13 cellular contexts compared by ENCODE assay signal in the genomic region with DNA sequence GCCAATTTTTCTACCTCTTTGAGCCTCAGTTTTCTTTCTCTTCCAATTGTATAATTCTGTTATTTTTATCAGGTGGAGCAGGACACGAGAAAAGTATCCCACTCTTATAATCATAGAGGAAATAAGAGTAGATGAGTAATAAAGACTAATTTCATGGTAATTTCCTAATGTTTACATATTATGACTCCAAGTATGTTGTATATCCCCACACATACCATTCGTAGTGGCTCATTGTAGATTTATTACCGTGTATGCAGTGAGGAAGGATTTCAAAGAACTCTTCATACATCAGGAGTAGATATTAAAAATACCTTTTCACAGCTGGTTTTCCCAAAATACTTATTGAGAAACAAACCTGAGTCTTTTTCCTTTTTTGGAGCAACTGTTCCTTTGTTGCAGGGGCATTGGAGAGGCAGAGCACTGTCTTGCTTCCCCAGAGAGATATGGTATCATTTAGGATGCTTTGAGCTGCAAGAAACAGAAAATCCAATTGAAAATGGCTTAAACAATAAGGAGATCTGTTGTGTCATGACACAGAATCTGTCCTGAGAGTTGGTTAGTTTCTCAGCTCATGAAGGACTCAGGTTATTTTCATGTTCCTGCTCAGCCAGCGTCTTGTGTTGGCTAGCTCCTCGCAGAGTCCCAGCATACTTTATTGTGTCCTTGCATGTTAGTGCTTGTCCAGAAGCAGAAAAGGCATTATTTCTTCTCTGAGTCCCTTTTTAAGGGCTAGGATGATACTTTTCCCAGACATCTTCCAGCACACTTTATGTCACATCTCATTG.
A peak's percentile ranks its signal among the peaks of the same experiment; 100 is the strongest.
DNase-seq lines count a peak whose midpoint lies in the region; ATAC-seq and TF ChIP-seq lines count a peak whose summit lies in the region.
"Had no signal": no experiment of that assay in that cellular context is flagged by ENCODE, and none has a peak within 500 bp of the region (broad histone marks: within the 10 kb centered on the region; RNA-seq: fewer than 3 reads in every experiment).

No MANE protein-coding gene starts in this region.

- no peak overlapping the region for H3K4me3 Mint-ChIP-seq in nephron progenitor cell
- no peak overlapping the region for H3K4me3 Mint-ChIP-seq in activated naive CD4-positive, alpha-beta T cell treated with anti-CD3 and anti-CD28 coated beads, Interleukin-2, amount 10 ng/mL, durations not matched to agents 7 days and 5 days
- no peak overlapping the region for H3K4me3 Mint-ChIP-seq in CD8-positive, alpha-beta T cell
- H3K4me3 Mint-ChIP-seq: activated naive CD8-positive, alpha-beta T cell treated with anti-CD3 and anti-CD28 coated beads, Interleukin-2, amount 10 ng/mL, durations not matched to agents 7 days and 5 days; CD4-positive, CD25-positive, alpha-beta regulatory T cell; natural killer cell had no signal

- H3K27me3 Mint-ChIP-seq in nephron progenitor cell (ENCODE audit: low read depth, poor library complexity): no peaks in the 10 kb centered on the region
- H3K27me3 Mint-ChIP-seq in activated naive CD4-positive, alpha-beta T cell treated with anti-CD3 and anti-CD28 coated beads, Interleukin-2, amount 10 ng/mL, durations not matched to agents 7 days and 5 days: no peaks in the 10 kb centered on the region
- no peaks in the 10 kb centered on the region for H3K27me3 Mint-ChIP-seq in CD8-positive, alpha-beta T cell (ENCODE audit: low read depth)
- H3K27me3 Mint-ChIP-seq: CD4-positive, CD25-positive, alpha-beta regulatory T cell had no signal

- CTCF ChIA-PET in activated naive CD4-positive, alpha-beta T cell treated with anti-CD3 and anti-CD28 coated beads, Interleukin-2, amount 10 ng/mL, durations not matched to agents 7 days and 5 days (lab: Charles Lee): no interaction called here
- CTCF ChIA-PET in CD8-positive, alpha-beta T cell (lab: Charles Lee): no interaction called here

- H3K9me3 ChIP-seq in CD8-positive, alpha-beta T cell (ENCODE audit: low read length): no peaks in the 10 kb centered on the region

- POLR2A ChIA-PET in CD8-positive, alpha-beta T cell (lab: Charles Lee): no interaction called here

- TF ChIP-seq CTCF in nephron progenitor cell (IDR thresholded peaks at IDR 0.05): no peak
- no peak for TF ChIP-seq CTCF in CD8-positive, alpha-beta T cell (IDR thresholded peaks at IDR 0.05)

- peak overlapping the region; percentile 96 for H3K27ac ChIP-seq in epithelial cell of prostate
- H3K27ac ChIP-seq in CD8-positive, alpha-beta T cell (ENCODE audit: low read depth, low read length): no peak overlapping the region

- ATAC-seq in CD8-positive, alpha-beta T cell: no peak
- ATAC-seq in HG03039 (IDR thresholded peaks at IDR 0.05; ENCODE audit: unreplicated experiment): no peak
- ATAC-seq: natural killer cell had no signal

- H3K27me3 ChIP-seq in CD8-positive, alpha-beta T cell (ENCODE audit: insufficient read depth, low read length): no peaks in the 10 kb centered on the region

- H3K36me3 Mint-ChIP-seq in nephron progenitor cell (ENCODE audit: low read depth): no peaks in the 10 kb centered on the region
- H3K36me3 Mint-ChIP-seq in activated naive CD4-positive, alpha-beta T cell treated with anti-CD3 and anti-CD28 coated beads, Interleukin-2, amount 10 ng/mL, durations not matched to agents 7 days and 5 days: peaks cover 36% of the 10 kb centered on the region
- H3K36me3 Mint-ChIP-seq in CD8-positive, alpha-beta T cell: peaks cover 93% of the 10 kb centered on the region

- H3K4me1 ChIP-seq in CD8-positive, alpha-beta T cell (ENCODE audit: insufficient read depth, low read length): no peaks in the 10 kb centered on the region

- intact Hi-C loops in CD8-positive, alpha-beta T cell (cut with DNase I, micrococcal nuclease): no loop called here

- no peak overlapping the region for H3K4me3 ChIP-seq in CD8-positive, alpha-beta T cell (ENCODE audit: low read depth, low read length)

- DNase-seq in EH (ENCODE audit: low read depth) (peak; percentile 89), RPMI7951 (ENCODE audit: low read depth) (peak; percentile 64), epithelial cell of prostate (ENCODE audit: low read depth, low spot score) (peak; percentile 69), nephron progenitor cell (no peak), ureter (ENCODE audit: low spot score) (no peak)
- no peak for DNase-seq in activated naive CD4-positive, alpha-beta T cell treated with anti-CD3 and anti-CD28 coated beads, Interleukin-2, amount 10 ng/mL, durations not matched to agents 7 days and 5 days
- no peak for DNase-seq in CD8-positive, alpha-beta T cell
- DNase-seq: activated naive CD8-positive, alpha-beta T cell treated with anti-CD3 and anti-CD28 coated beads, Interleukin-2, amount 10 ng/mL, durations not matched to agents 7 days and 5 days; CD4-positive, CD25-positive, alpha-beta regulatory T cell; effector memory CD4-positive, alpha-beta T cell; natural killer cell; Right ventricle myocardium superior had no signal

- H3K9me3 Mint-ChIP-seq in nephron progenitor cell: no peaks in the 10 kb centered on the region
- H3K9me3 Mint-ChIP-seq in activated naive CD4-positive, alpha-beta T cell treated with anti-CD3 and anti-CD28 coated beads, Interleukin-2, amount 10 ng/mL, durations not matched to agents 7 days and 5 days: no peaks in the 10 kb centered on the region
- H3K9me3 Mint-ChIP-seq in CD8-positive, alpha-beta T cell: no peaks in the 10 kb centered on the region
- H3K9me3 Mint-ChIP-seq: activated naive CD8-positive, alpha-beta T cell treated with anti-CD3 and anti-CD28 coated beads, Interleukin-2, amount 10 ng/mL, durations not matched to agents 7 days and 5 days; CD4-positive, CD25-positive, alpha-beta regulatory T cell; natural killer cell had no signal

- peaks cover 15% of the 10 kb centered on the region for H3K36me3 ChIP-seq in CD8-positive, alpha-beta T cell (ENCODE audit: insufficient read depth, low read length)

- H3K4me1 Mint-ChIP-seq in nephron progenitor cell: peaks cover 89% of the 10 kb centered on the region
- H3K4me1 Mint-ChIP-seq in activated naive CD4-positive, alpha-beta T cell treated with anti-CD3 and anti-CD28 coated beads, Interleukin-2, amount 10 ng/mL, durations not matched to agents 7 days and 5 days: peaks cover 5% of the 10 kb centered on the region
- H3K4me1 Mint-ChIP-seq in CD8-positive, alpha-beta T cell (ENCODE audit: low read depth): no peaks in the 10 kb centered on the region
- H3K4me1 Mint-ChIP-seq: activated naive CD8-positive, alpha-beta T cell treated with anti-CD3 and anti-CD28 coated beads, Interleukin-2, amount 10 ng/mL, durations not matched to agents 7 days and 5 days had no signal

- peak overlapping the region; percentile 50 for H3K27ac Mint-ChIP-seq in nephron progenitor cell
- no peak overlapping the region for H3K27ac Mint-ChIP-seq in activated naive CD4-positive, alpha-beta T cell treated with anti-CD3 and anti-CD28 coated beads, Interleukin-2, amount 10 ng/mL, durations not matched to agents 7 days and 5 days
- H3K27ac Mint-ChIP-seq in CD8-positive, alpha-beta T cell: no peak overlapping the region
- H3K27ac Mint-ChIP-seq: activated naive CD8-positive, alpha-beta T cell treated with anti-CD3 and anti-CD28 coated beads, Interleukin-2, amount 10 ng/mL, durations not matched to agents 7 days and 5 days; CD4-positive, CD25-positive, alpha-beta regulatory T cell had no signal

Comparison
In these comparisons a context has a peak if more than half of its experiments do, and no peak if none do; other contexts are left out.
1. DNase-seq: peak in EH (single experiment), RPMI7951 (single experiment) and epithelial cell of prostate (single experiment); none in nephron progenitor cell (single experiment), activated naive CD4-positive, alpha-beta T cell treated with anti-CD3 and anti-CD28 coated beads, Interleukin-2, amount 10 ng/mL, durations not matched to agents 7 days and 5 days (single experiment), ureter (single experiment) and CD8-positive, alpha-beta T cell (0 of 7).